ENCODE assay signal across 16 cellular contexts in genomic region chr7:72540106-72540611, GRCh38.
DNase-seq lines count a peak whose midpoint lies in the region; ATAC-seq and TF ChIP-seq lines count a peak whose summit lies in the region.
"Had no signal": no experiment of that assay in that cellular context is flagged by ENCODE, and none has a peak within 500 bp of the region (broad histone marks: within the 10 kb centered on the region; RNA-seq: fewer than 3 reads in every experiment).

No MANE protein-coding gene starts in this region.

- no peak overlapping the region for H3K18ac ChIP-seq in H9 (ENCODE audit: insufficient read length, low read depth, low read length)

- H3K56ac ChIP-seq in H9 (ENCODE audit: insufficient read length, low read depth, low read length): no peak overlapping the region

- POLR2A ChIA-PET in WTC11 (lab: Charles Lee): no interaction called here

- H2AK5ac ChIP-seq in H9 (ENCODE audit: insufficient read length, low read length): no peak overlapping the region

- H3K4me3 Mint-ChIP-seq in H9: no peak overlapping the region
- H3K4me3 Mint-ChIP-seq in WTC11: no peak overlapping the region
- no peak overlapping the region for H3K4me3 Mint-ChIP-seq in neural crest cell
- H3K4me3 Mint-ChIP-seq: CD14-positive monocyte; CD4-positive, alpha-beta memory T cell had no signal

- TF ChIP-seq CTCF in H9 (conservative IDR thresholded peaks at IDR 0.05): no peak
- no peak for TF ChIP-seq CTCF in WTC11 (IDR thresholded peaks at IDR 0.05)
- TF ChIP-seq CTCF in neural crest cell (conservative IDR thresholded peaks at IDR 0.05): no peak
- no peak for TF ChIP-seq CTCF in GM13977 (IDR thresholded peaks at IDR 0.05; ENCODE audit: extremely low read depth, insufficient read depth, missing control alignments)

- H3K4me2 ChIP-seq in H9 (ENCODE audit: insufficient read depth, insufficient read length, low read length): no peak overlapping the region
- H3K4me2 ChIP-seq: BLaER1 had no signal

- H3K27me3 ChIP-seq in H9 (ENCODE audit: insufficient read depth, low read length): no peaks in the 10 kb centered on the region
- H3K27me3 ChIP-seq: BLaER1 had no signal

- no peak overlapping the region for H3T11ph ChIP-seq in H9 (ENCODE audit: low read length)

- H3K27ac Mint-ChIP-seq in H9: peak overlapping the region in 2 of 3 experiments; percentile 8 to 87; a peak in 3 of 7 replicates
- H3K27ac Mint-ChIP-seq in WTC11: peak overlapping the region; percentile 34; the same call in 1 of the 2 replicates
- H3K27ac Mint-ChIP-seq in neural crest cell (ENCODE audit: unreplicated experiment): peak overlapping the region; percentile 92
- H3K27ac Mint-ChIP-seq: CD4-positive, alpha-beta memory T cell had no signal

- H4K8ac ChIP-seq in H9 (replicated peaks; ENCODE audit: insufficient read length, low read depth, low read length): no peak overlapping the region

- no peaks in the 10 kb centered on the region for H3K9me3 Mint-ChIP-seq in H9
- no peaks in the 10 kb centered on the region for H3K9me3 Mint-ChIP-seq in WTC11
- H3K9me3 Mint-ChIP-seq in neural crest cell: no peaks in the 10 kb centered on the region

- no peaks in the 10 kb centered on the region for H4K20me1 ChIP-seq in H9 (ENCODE audit: control insufficient read depth, insufficient read depth, insufficient read length)
- H4K20me1 ChIP-seq: BLaER1 had no signal

- H3K79me1 ChIP-seq in H9 (ENCODE audit: insufficient read depth, low read depth, low read length, poor library complexity, severe bottlenecking): no peaks in the 10 kb centered on the region

- H3K4me1 Mint-ChIP-seq in H9: peaks cover 5 to 24% of the 10 kb centered on the region in 2 experiments
- peaks cover 18% of the 10 kb centered on the region for H3K4me1 Mint-ChIP-seq in WTC11
- H3K4me1 Mint-ChIP-seq in neural crest cell: peaks cover 34% of the 10 kb centered on the region
- H3K4me1 Mint-ChIP-seq: CD14-positive monocyte had no signal

- no peak overlapping the region for H3K4ac ChIP-seq in H9 (ENCODE audit: low read depth, low read length)

- H3K27me3 Mint-ChIP-seq in H9 (ENCODE audit: low read depth) (peaks cover 1% of the 10 kb centered on the region; the same call in 1 of the 2 replicates), WTC11 (ENCODE audit: low read depth) (no peaks in the 10 kb centered on the region), neural crest cell (ENCODE audit: low read depth) (no peaks in the 10 kb centered on the region)
- H3K27me3 Mint-ChIP-seq: CD4-positive, alpha-beta memory T cell had no signal

- no peaks in the 10 kb centered on the region for H3K23me2 ChIP-seq in H9 (ENCODE audit: insufficient read length, low read depth, low read length, poor library complexity, severe bottlenecking)

- H2BK20ac ChIP-seq in H9 (ENCODE audit: low read depth, low read length, poor library complexity, severe bottlenecking): no peak overlapping the region

- H2AFZ ChIP-seq in H9 (ENCODE audit: low read length): no peak overlapping the region

- H3K79me2 ChIP-seq in H9 (ENCODE audit: insufficient read depth, low read length): no peaks in the 10 kb centered on the region

- no peaks in the 10 kb centered on the region for H3K9me3 ChIP-seq in H9 (ENCODE audit: control insufficient read depth, low read depth, low read length)
- H3K9me3 ChIP-seq: BLaER1 had no signal

- ATAC-seq in WTC11 (peak; percentile 31), GM18517 (IDR thresholded peaks at IDR 0.05; ENCODE audit: unreplicated experiment) (no peak)

- no peak overlapping the region for H2BK5ac ChIP-seq in H9 (ENCODE audit: insufficient read length, low read length)

- H3K36me3 Mint-ChIP-seq in H9 (ENCODE audit: insufficient read depth in 1 of 3, low read depth in 3 of 3): no peaks in the 10 kb centered on the region
- no peaks in the 10 kb centered on the region for H3K36me3 Mint-ChIP-seq in WTC11
- no peaks in the 10 kb centered on the region for H3K36me3 Mint-ChIP-seq in neural crest cell (ENCODE audit: low read depth)
- H3K36me3 Mint-ChIP-seq: CD14-positive monocyte; CD4-positive, alpha-beta memory T cell had no signal

- no CpG with 5 or more reads among the region's 8 CpGs for WGBS in H9 (ENCODE audit: extremely low coverage, insufficient read length, low lambda C conversion rate)

- no peak overlapping the region for H2BK12ac ChIP-seq in H9 (ENCODE audit: insufficient read length, low read depth, low read length)

- H4K91ac ChIP-seq in H9 (ENCODE audit: insufficient read length, low read depth, low read length): no peak overlapping the region

- H3K9ac ChIP-seq in H9 (ENCODE audit: extremely low read depth, insufficient read length, low read length): no peak overlapping the region
- H3K9ac ChIP-seq: BLaER1 had no signal

- CTCF ChIA-PET in WTC11 (lab: Charles Lee): interaction anchor here (1.4 kb wide), 1 partner anchor 615 kb away, joined by 3 read pairs; no protein-coding TSS in a partner anchor

- no peaks in the 10 kb centered on the region for H3K4me1 ChIP-seq in H9 (ENCODE audit: insufficient read depth, low read length)
- H3K4me1 ChIP-seq: BLaER1 had no signal

- DNase-seq in Daoy (ENCODE audit: low read depth) (peak; percentile 15), H9 (no peak), WTC11 (ENCODE audit: low spot score) (no peak), neural crest cell (ENCODE audit: low read depth, low spot score) (no peak), GM13977 (ENCODE audit: low spot score) (no peak), OCI-M1 (lab: John Stamatoyannopoulos, UW) (no peak)
- DNase-seq: 8988T; CD4-positive, alpha-beta memory T cell; DMS53; DND-41; GOT3; HCEC 1CT had no signal

- in situ Hi-C loops in GM13977 (cut with MboI; ENCODE audit: low pct_unique_long_range_greater_than_20kb, low sequenced_read_pairs, unreplicated experiment): no loop called here

- no peak overlapping the region for H3K23ac ChIP-seq in H9 (ENCODE audit: insufficient read length, low read depth, low read length)

- H4K5ac ChIP-seq in H9 (ENCODE audit: insufficient read length, low read depth, low read length): no peak overlapping the region

- H2BK120ac ChIP-seq in H9 (ENCODE audit: low read depth, low read length, poor library complexity, severe bottlenecking): no peak overlapping the region

- no peak overlapping the region for H3K27ac ChIP-seq in H9 (ENCODE audit: insufficient read length, low read depth, low read length)
- H3K27ac ChIP-seq: BLaER1, HL-60 had no signal

- H2BK15ac ChIP-seq in H9 (ENCODE audit: low read depth, low read length): no peak overlapping the region

- H3K14ac ChIP-seq in H9 (ENCODE audit: insufficient read depth, low read length): no peak overlapping the region

TF ChIP-seq in WTC11, 78 proteins besides CTCF, POLR2A, EP300 and RAD21:
- TF ChIP-seq MYBL2 (CRISPR knock-in tag; IDR thresholded peaks at IDR 0.05) (no peak), NR2C2 (CRISPR knock-in tag; IDR thresholded peaks at IDR 0.05) (no peak), ZNF423 (CRISPR knock-in tag; IDR thresholded peaks at IDR 0.05) (peak; percentile 84), AR (CRISPR knock-in tag; IDR thresholded peaks at IDR 0.05) (no peak), PREB (CRISPR knock-in tag; IDR thresholded peaks at IDR 0.05; ENCODE audit: borderline replicate concordance) (no peak), ESRRA (CRISPR knock-in tag; IDR thresholded peaks at IDR 0.05; ENCODE audit: borderline replicate concordance) (no peak)

Comparison
In these comparisons a context has a peak if more than half of its experiments do, and no peak if none do; other contexts are left out.
1. H3K27ac Mint-ChIP-seq: peak in every context shown above with its lines; median percentile 92 in neural crest cell; 48 in H9; 34 in WTC11.